In genomic region chr2:137995368-137995767, GRCh38 we compare ENCODE assay signal across 2 cellular contexts. TPM values are rescaled to one million over a fixed set of nuclear protein-coding genes. Genes with fewer than 3 reads are reported as not detected.
"Had no signal": no experiment of that assay in that cellular context is flagged by ENCODE, and none has a peak within 500 bp of the region (broad histone marks: within the 10 kb centered on the region; RNA-seq: fewer than 3 reads in every experiment).

No MANE protein-coding gene starts in this region.

RNA-seq across cellular contexts. Expression of gene HNMT, which starts 31.1 kb away (rescaled TPM):
- total RNA-seq: HT1080 had no signal
- polyA plus RNA-seq: IgD-negative memory B cell had no signal
